ENCODE assay signal across 30 cellular contexts in the genomic region with DNA sequence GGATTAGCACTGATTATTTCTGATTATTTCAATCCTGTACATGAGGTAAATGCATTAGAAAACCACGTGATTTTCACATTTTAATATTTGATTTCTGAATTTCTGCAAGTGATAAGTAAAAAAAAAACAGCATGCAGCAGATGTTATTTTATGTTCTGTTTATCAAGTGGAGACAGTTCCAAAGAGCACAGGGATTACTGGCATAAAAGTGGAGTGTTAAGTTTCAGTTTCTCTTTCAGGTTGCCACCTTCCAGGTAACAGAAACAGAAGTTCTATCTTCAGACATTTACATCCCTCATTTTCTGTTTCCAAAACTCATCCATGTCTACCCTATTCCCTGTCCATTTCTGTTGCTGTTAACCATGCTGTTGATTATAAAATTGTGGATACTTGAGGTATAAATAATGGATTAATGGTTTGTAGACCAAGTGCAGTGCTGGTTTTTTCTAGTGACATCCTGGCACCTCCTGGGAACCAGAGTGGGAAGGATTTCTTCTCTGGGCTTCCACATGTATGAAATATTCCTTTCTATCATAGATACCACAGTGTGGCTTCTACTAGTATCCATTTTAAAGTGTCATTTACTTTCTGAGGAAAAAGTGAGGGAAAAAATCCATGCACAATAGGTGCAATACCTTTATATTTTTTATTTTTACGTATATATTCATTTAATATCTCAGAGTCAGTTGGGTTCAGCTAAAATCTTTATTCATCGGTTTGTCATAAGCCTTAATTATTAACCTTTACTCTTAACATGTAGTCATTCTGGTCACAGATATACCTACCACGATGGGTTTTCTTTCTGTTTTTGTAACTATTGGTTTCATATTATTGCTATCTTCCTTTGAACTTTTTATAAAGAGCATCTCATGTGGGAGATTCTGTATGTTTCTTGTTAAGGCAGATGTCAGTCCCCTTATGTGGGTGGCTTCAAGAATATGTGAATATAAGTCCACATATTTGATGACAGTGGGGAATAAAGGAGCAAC.
A peak's percentile ranks its signal among the peaks of the same experiment; 100 is the strongest.
DNase-seq lines count a peak whose midpoint lies in the region; ATAC-seq and TF ChIP-seq lines count a peak whose summit lies in the region.
"Had no signal": no experiment of that assay in that cellular context is flagged by ENCODE, and none has a peak within 500 bp of the region (broad histone marks: within the 10 kb centered on the region; RNA-seq: fewer than 3 reads in every experiment).

No MANE protein-coding gene starts in this region.

- CTCF ChIA-PET in activated CD4-positive, alpha-beta T cell treated with anti-CD3 and anti-CD28 coated beads for 36 hours (lab: Charles Lee) = no interaction called here

- no peaks in the 10 kb centered on the region for H3K9me3 ChIP-seq in colonic mucosa
- H3K9me3 ChIP-seq: heart left ventricle, left ventricle myocardium inferior, testis had no signal

- H3K27ac ChIP-seq in colonic mucosa = peak overlapping the region; percentile 2
- H3K27ac ChIP-seq: GM23248, heart left ventricle, left ventricle myocardium inferior, RWPE1, testis had no signal

- no peak overlapping the region for H3K4me3 ChIP-seq in colonic mucosa
- H3K4me3 ChIP-seq: GM23248, heart left ventricle, K562, left ventricle myocardium inferior, testis had no signal

- H3K9ac ChIP-seq in colonic mucosa (ENCODE audit: low read depth in 2 of 2, low read length in 2 of 2) = no peak overlapping the region
- H3K9ac ChIP-seq: GM23248 had no signal

- H3K27ac Mint-ChIP-seq in activated CD4-positive, alpha-beta T cell treated with anti-CD3 and anti-CD28 coated beads for 36 hours = no peak overlapping the region
- H3K27ac Mint-ChIP-seq: activated naive CD4-positive, alpha-beta T cell treated with anti-CD3 and anti-CD28 coated beads, Interleukin-2, amount 10 ng/mL, durations not matched to agents 7 days and 5 days; B cell; naive thymus-derived CD4-positive, alpha-beta T cell; T-helper 17 cell had no signal

- H3K4me1 ChIP-seq in colonic mucosa = peaks cover 4% of the 10 kb centered on the region
- H3K4me1 ChIP-seq: heart left ventricle, left ventricle myocardium inferior, testis had no signal

- no peaks in the 10 kb centered on the region for H3K27me3 ChIP-seq in colonic mucosa
- H3K27me3 ChIP-seq: heart left ventricle, testis had no signal

- H3K4me1 Mint-ChIP-seq in activated CD4-positive, alpha-beta T cell treated with anti-CD3 and anti-CD28 coated beads for 36 hours = no peaks in the 10 kb centered on the region
- H3K4me1 Mint-ChIP-seq: activated naive CD4-positive, alpha-beta T cell treated with anti-CD3 and anti-CD28 coated beads, Interleukin-2, amount 10 ng/mL, durations not matched to agents 7 days and 5 days; B cell; T-helper 17 cell had no signal

- no peak for ATAC-seq in HG02610 (IDR thresholded peaks at IDR 0.05; ENCODE audit: unreplicated experiment)
- no peak for ATAC-seq in activated CD4-positive, alpha-beta T cell treated with anti-CD3 and anti-CD28 coated beads for 36 hours
- ATAC-seq: heart left ventricle; K562; naive thymus-derived CD4-positive, alpha-beta T cell; right cardiac atrium; T-helper 17 cell had no signal

- no peak overlapping the region for H3K4me3 Mint-ChIP-seq in activated CD4-positive, alpha-beta T cell treated with anti-CD3 and anti-CD28 coated beads for 36 hours
- H3K4me3 Mint-ChIP-seq: activated naive CD4-positive, alpha-beta T cell treated with anti-CD3 and anti-CD28 coated beads, Interleukin-2, amount 10 ng/mL, durations not matched to agents 7 days and 5 days; B cell; T-helper 17 cell had no signal

- H3K9me3 Mint-ChIP-seq in activated CD4-positive, alpha-beta T cell treated with anti-CD3 and anti-CD28 coated beads for 36 hours (ENCODE audit: low read depth) = peaks cover 7% of the 10 kb centered on the region

- TF ChIP-seq CTCF in colonic mucosa (IDR thresholded peaks at IDR 0.05) = no peak

- intact Hi-C loops in colonic mucosa (cut with DNase I) = no loop called here
- intact Hi-C loops in activated CD4-positive, alpha-beta T cell treated with anti-CD3 and anti-CD28 coated beads for 36 hours (cut with DNase I, micrococcal nuclease) = no loop called here

- no peaks in the 10 kb centered on the region for H3K27me3 Mint-ChIP-seq in activated CD4-positive, alpha-beta T cell treated with anti-CD3 and anti-CD28 coated beads for 36 hours
- H3K27me3 Mint-ChIP-seq: activated naive CD4-positive, alpha-beta T cell treated with anti-CD3 and anti-CD28 coated beads, Interleukin-2, amount 10 ng/mL, durations not matched to agents 7 days and 5 days; B cell; T-helper 17 cell had no signal

- DNase-seq in NCI-H2107 treated with DMSO at 0.1 percent for 48 hours (lab: John Stamatoyannopoulos, UW; ENCODE audit: unreplicated experiment) (peak; percentile 54), NCI-H2107 (lab: John Stamatoyannopoulos, UW) (no peak), NCI-H2171 treated with DMSO at 0.1 percent for 48 hours (lab: John Stamatoyannopoulos, UW) (peak; percentile 95), colonic mucosa (no peak), renal cortical epithelial cell (ENCODE audit: low read depth) (peak; percentile 6), islet precursor cell (no peak)
- no peak for DNase-seq in activated CD4-positive, alpha-beta T cell treated with anti-CD3 and anti-CD28 coated beads for 36 hours
- DNase-seq: activated CD4-positive, alpha-beta T cell treated with anti-CD3 and anti-CD28 coated beads, Interleukin-2, amount 50 U/mL, for 1 hour; activated naive CD4-positive, alpha-beta T cell treated with anti-CD3 and anti-CD28 coated beads, Interleukin-2, amount 10 ng/mL, durations not matched to agents 7 days and 5 days; amniotic stem cell; effector CD8-positive, alpha-beta T cell; EL; foreskin fibroblast; GM23248; heart left ventricle; left ventricle myocardium inferior; MV-4-11; naive thymus-derived CD4-positive, alpha-beta T cell; NCI-H1694; NCI-H446; right cardiac atrium; stimulated activated CD4-positive, alpha-beta T cell treated with anti-CD3 and anti-CD28 coated beads, Interleukin-12 subunit alpha, Interleukin-12 subunit beta, amount 100 ng/mL, for 4 hours; stimulated activated CD4-positive, alpha-beta T cell treated with anti-CD3 and anti-CD28 coated beads, Interleukin-4, amount 100 ng/mL, for 4 hours; stimulated activated naive CD4-positive, alpha-beta T cell; T-helper 17 cell; testis had no signal

- H3K36me3 Mint-ChIP-seq in activated CD4-positive, alpha-beta T cell treated with anti-CD3 and anti-CD28 coated beads for 36 hours (ENCODE audit: low read depth) = no peaks in the 10 kb centered on the region
- H3K36me3 Mint-ChIP-seq: activated naive CD4-positive, alpha-beta T cell treated with anti-CD3 and anti-CD28 coated beads, Interleukin-2, amount 10 ng/mL, durations not matched to agents 7 days and 5 days; naive thymus-derived CD4-positive, alpha-beta T cell had no signal

- H3K36me3 ChIP-seq in colonic mucosa = no peaks in the 10 kb centered on the region
- H3K36me3 ChIP-seq: heart left ventricle, left ventricle myocardium inferior had no signal

- POLR2A ChIA-PET in activated CD4-positive, alpha-beta T cell treated with anti-CD3 and anti-CD28 coated beads for 36 hours (lab: Charles Lee) = no interaction called here

Comparison
In these comparisons a context has a peak if more than half of its experiments do, and no peak if none do; other contexts are left out.
1. DNase-seq: peak in NCI-H2107 treated with DMSO at 0.1 percent for 48 hours (single experiment), NCI-H2171 treated with DMSO at 0.1 percent for 48 hours (single experiment) and renal cortical epithelial cell (single experiment); none in NCI-H2107 (single experiment), colonic mucosa (single experiment), islet precursor cell (single experiment) and activated CD4-positive, alpha-beta T cell treated with anti-CD3 and anti-CD28 coated beads for 36 hours (single experiment).